In genomic region chr16:21197115-21197514, GRCh38 we compare ENCODE assay signal across 33 cellular contexts. TPM values are rescaled to one million over a fixed set of nuclear protein-coding genes. Genes with fewer than 3 reads are reported as not detected.
"Had no signal": no experiment of that assay in that cellular context is flagged by ENCODE, and none has a peak within 500 bp of the region (broad histone marks: within the 10 kb centered on the region; RNA-seq: fewer than 3 reads in every experiment).

No MANE protein-coding gene starts in this region.

- H3K9me3 ChIP-seq: tibial artery had no signal

- H3K36me3 ChIP-seq: neural progenitor cell, tibial artery had no signal

- H3K4me3 ChIP-seq: hepatocyte, lung, neural progenitor cell, tibial artery had no signal

- ATAC-seq: activated CD4-positive, alpha-beta T cell treated with anti-CD3 and anti-CD28 coated beads for 36 hours; activated T-helper 17 cell treated with anti-CD3 and anti-CD28 coated beads, Interleukin-2, amount 50 U/mL, for 72 hours; esophagus mucosa; left lobe of liver; naive thymus-derived CD8-positive, alpha-beta T cell; sciatic nerve; stimulated activated effector memory CD8-positive, alpha-beta T cell treated with anti-CD3 and anti-CD28 coated beads, Interleukin-12 subunit alpha, Interleukin-12 subunit beta, amount 100 ng/mL, for 72 hours; stimulated activated naive CD8-positive, alpha-beta T cell treated with anti-CD3 and anti-CD28 coated beads, Interleukin-15, amount 100 ng/mL, for 72 hours had no signal

- H3K4me1 ChIP-seq: neural progenitor cell, tibial artery had no signal

- H3K27ac Mint-ChIP-seq: activated B cell treated with CpG ODN at 0.5 μM for 24 hours; activated CD4-positive, alpha-beta T cell treated with anti-CD3 and anti-CD28 coated beads for 36 hours; activated naive CD8-positive, alpha-beta T cell; activated T-cell treated with anti-CD3 and anti-CD28 coated beads, Interleukin-2, amount 50 U/mL, for 24 hours; activated T-helper 17 cell treated with anti-CD3 and anti-CD28 coated beads, Interleukin-2, amount 50 U/mL, for 72 hours; immature natural killer cell; naive thymus-derived CD8-positive, alpha-beta T cell; neural progenitor cell; stimulated activated effector memory CD8-positive, alpha-beta T cell treated with anti-CD3 and anti-CD28 coated beads, Interleukin-12 subunit alpha, Interleukin-12 subunit beta, amount 100 ng/mL, for 72 hours; stimulated activated naive CD8-positive, alpha-beta T cell treated with anti-CD3 and anti-CD28 coated beads, Interleukin-15, amount 100 ng/mL, for 72 hours had no signal

- H3K4me3 Mint-ChIP-seq: activated B cell treated with CpG ODN at 0.5 μM for 24 hours; activated CD4-positive, alpha-beta T cell treated with anti-CD3 and anti-CD28 coated beads for 36 hours; activated naive CD8-positive, alpha-beta T cell; activated T-cell treated with anti-CD3 and anti-CD28 coated beads, Interleukin-2, amount 50 U/mL, for 24 hours; activated T-helper 17 cell treated with anti-CD3 and anti-CD28 coated beads, Interleukin-2, amount 50 U/mL, for 72 hours; central memory CD8-positive, alpha-beta T cell; naive thymus-derived CD8-positive, alpha-beta T cell; neural progenitor cell; stimulated activated effector memory CD8-positive, alpha-beta T cell treated with anti-CD3 and anti-CD28 coated beads, Interleukin-12 subunit alpha, Interleukin-12 subunit beta, amount 100 ng/mL, for 72 hours; stimulated activated naive CD8-positive, alpha-beta T cell treated with anti-CD3 and anti-CD28 coated beads, Interleukin-15, amount 100 ng/mL, for 72 hours had no signal

- DNase-seq: activated B cell treated with CpG ODN at 0.5 μM for 24 hours; activated CD4-positive, alpha-beta T cell treated with anti-CD3 and anti-CD28 coated beads for 36 hours; activated CD4-positive, alpha-beta T cell treated with anti-CD3 and anti-CD28 coated beads, Interleukin-2, amount 50 U/mL, for 4 hours; activated CD8-positive, alpha-beta memory T cell treated with anti-CD3 and anti-CD28 coated beads for 24 hours; activated CD8-positive, alpha-beta memory T cell treated with anti-CD3 and anti-CD28 coated beads, Interleukin-2, amount 50 U/mL, for 4 hours; activated naive CD4-positive, alpha-beta T cell; activated T-cell treated with anti-CD3 and anti-CD28 coated beads, Interleukin-2, amount 50 U/mL, for 24 hours; effector memory CD4-positive, alpha-beta T cell; glutamatergic neuron; immature natural killer cell; naive thymus-derived CD8-positive, alpha-beta T cell; posterior cingulate gyrus; small intestine; stimulated activated CD4-positive, alpha-beta T cell treated with anti-CD3 and anti-CD28 coated beads, Interleukin-2, amount 100 ng/mL, for 24 hours; stimulated activated naive CD8-positive, alpha-beta T cell treated with anti-CD3 and anti-CD28 coated beads, Interleukin-15, amount 100 ng/mL, for 72 hours; tibial artery had no signal

- H3K27me3 ChIP-seq: hepatocyte, neural progenitor cell had no signal

- H3K4me1 Mint-ChIP-seq: central memory CD8-positive, alpha-beta T cell; immature natural killer cell had no signal

- H3K9me3 Mint-ChIP-seq: activated T-cell treated with anti-CD3 and anti-CD28 coated beads, Interleukin-2, amount 50 U/mL, for 24 hours; activated T-helper 17 cell treated with anti-CD3 and anti-CD28 coated beads, Interleukin-2, amount 50 U/mL, for 72 hours; central memory CD8-positive, alpha-beta T cell; immature natural killer cell; naive thymus-derived CD8-positive, alpha-beta T cell; neural progenitor cell; stimulated activated effector memory CD8-positive, alpha-beta T cell treated with anti-CD3 and anti-CD28 coated beads, Interleukin-12 subunit alpha, Interleukin-12 subunit beta, amount 100 ng/mL, for 72 hours; stimulated activated naive CD8-positive, alpha-beta T cell treated with anti-CD3 and anti-CD28 coated beads, Interleukin-15, amount 100 ng/mL, for 72 hours had no signal

- H3K27ac ChIP-seq: hepatocyte, neural progenitor cell, tibial artery had no signal

- H3K36me3 Mint-ChIP-seq: activated naive CD8-positive, alpha-beta T cell; immature natural killer cell; neural progenitor cell; stimulated activated effector memory CD8-positive, alpha-beta T cell treated with anti-CD3 and anti-CD28 coated beads, Interleukin-12 subunit alpha, Interleukin-12 subunit beta, amount 100 ng/mL, for 72 hours had no signal

RNA-seq across cellular contexts. Expression of gene ZP2, which starts 14.3 kb away (rescaled TPM):
- total RNA-seq: activated B cell treated with CpG ODN at 0.5 μM for 24 hours; activated CD4-positive, alpha-beta T cell treated with anti-CD3 and anti-CD28 coated beads for 36 hours; activated T-helper 17 cell treated with anti-CD3 and anti-CD28 coated beads, Interleukin-2, amount 50 U/mL, for 72 hours; astrocyte; dermis microvascular lymphatic vessel endothelial cell; endothelial cell of umbilical vein; esophagus mucosa; frontal cortex; kidney epithelial cell; left lobe of liver; naive thymus-derived CD8-positive, alpha-beta T cell; omental fat pad; renal cortical epithelial cell; sciatic nerve had no signal

RNA-seq across cellular contexts. Expression of gene ANKS4B, which starts 36.4 kb away (rescaled TPM):
- total RNA-seq: activated B cell treated with CpG ODN at 0.5 μM for 24 hours; activated CD4-positive, alpha-beta T cell treated with anti-CD3 and anti-CD28 coated beads for 36 hours; activated T-helper 17 cell treated with anti-CD3 and anti-CD28 coated beads, Interleukin-2, amount 50 U/mL, for 72 hours; astrocyte; dermis microvascular lymphatic vessel endothelial cell; endothelial cell of umbilical vein; esophagus mucosa; kidney epithelial cell; naive thymus-derived CD8-positive, alpha-beta T cell; omental fat pad; renal cortical epithelial cell; sciatic nerve had no signal

RNA-seq across cellular contexts. Expression of gene DNAH3, which starts 46.5 kb away (rescaled TPM):
- total RNA-seq: activated B cell treated with CpG ODN at 0.5 μM for 24 hours; activated CD4-positive, alpha-beta T cell treated with anti-CD3 and anti-CD28 coated beads for 36 hours; astrocyte; endothelial cell of umbilical vein; kidney epithelial cell; left lobe of liver; naive thymus-derived CD8-positive, alpha-beta T cell had no signal
